ENCODE assay signal across 19 cellular contexts in genomic region chr11:117887431-117888139, GRCh38. TPM values are rescaled to one million over a fixed set of nuclear protein-coding genes. Genes with fewer than 3 reads are reported as not detected.
DNase-seq lines count a peak whose midpoint lies in the region; ATAC-seq and TF ChIP-seq lines count a peak whose summit lies in the region.
"Had no signal": no experiment of that assay in that cellular context is flagged by ENCODE, and none has a peak within 500 bp of the region (broad histone marks: within the 10 kb centered on the region; RNA-seq: fewer than 3 reads in every experiment).

No MANE protein-coding gene starts in this region.

- H3K36me3 Mint-ChIP-seq in activated B cell treated with CpG ODN at 0.5 μM for 24 hours (ENCODE audit: low read depth) = no peaks in the 10 kb centered on the region
- no peaks in the 10 kb centered on the region for H3K36me3 Mint-ChIP-seq in neural progenitor cell
- no peaks in the 10 kb centered on the region for H3K36me3 Mint-ChIP-seq in activated CD4-positive, alpha-beta T cell treated with anti-CD3 and anti-CD28 coated beads, Interleukin-2, amount 10 ng/mL, durations not matched to agents 24 days and 14 days (ENCODE audit: low read depth)

- H3K4me2 ChIP-seq in neural progenitor cell = no peak overlapping the region

- H3K4me1 ChIP-seq in neural progenitor cell = peaks cover 3% of the 10 kb centered on the region

- H3K27ac ChIP-seq in neural progenitor cell = no peak overlapping the region

- H3K4me1 Mint-ChIP-seq in activated B cell treated with CpG ODN at 0.5 μM for 24 hours (peaks cover 6% of the 10 kb centered on the region), neural progenitor cell (peaks cover 25% of the 10 kb centered on the region)
- peaks cover 2% of the 10 kb centered on the region for H3K4me1 Mint-ChIP-seq in activated CD4-positive, alpha-beta T cell treated with anti-CD3 and anti-CD28 coated beads, Interleukin-2, amount 10 ng/mL, durations not matched to agents 24 days and 14 days
- H3K4me1 Mint-ChIP-seq: activated CD4-positive, alpha-beta memory T cell treated with anti-CD3 and anti-CD28 coated beads, Interleukin-2, amount 10 ng/mL, durations not matched to agents 7 days and 5 days had no signal

- ATAC-seq in activated B cell treated with CpG ODN at 0.5 μM for 24 hours (ENCODE audit: low read depth) = peak; percentile 21
- ATAC-seq in GM19023 (IDR thresholded peaks at IDR 0.05; ENCODE audit: unreplicated experiment) = no peak
- ATAC-seq: K562 had no signal

- no peaks in the 10 kb centered on the region for H3K27me3 ChIP-seq in neural progenitor cell
- H3K27me3 ChIP-seq: ovary had no signal

- no peak overlapping the region for H3K9ac ChIP-seq in neural progenitor cell

- H3K27ac Mint-ChIP-seq in activated B cell treated with CpG ODN at 0.5 μM for 24 hours = no peak overlapping the region
- H3K27ac Mint-ChIP-seq in neural progenitor cell = no peak overlapping the region
- no peak overlapping the region for H3K27ac Mint-ChIP-seq in activated CD4-positive, alpha-beta T cell treated with anti-CD3 and anti-CD28 coated beads, Interleukin-2, amount 10 ng/mL, durations not matched to agents 24 days and 14 days
- H3K27ac Mint-ChIP-seq: activated CD4-positive, alpha-beta memory T cell treated with anti-CD3 and anti-CD28 coated beads, Interleukin-2, amount 10 ng/mL, durations not matched to agents 7 days and 5 days had no signal

- H3K79me2 ChIP-seq in neural progenitor cell (ENCODE audit: low read depth) = no peaks in the 10 kb centered on the region

- POLR2A ChIA-PET in activated B cell treated with CpG ODN at 0.5 μM for 24 hours (lab: Charles Lee) = no interaction called here

- CTCF ChIA-PET in activated B cell treated with CpG ODN at 0.5 μM for 24 hours (lab: Charles Lee) = no interaction called here

- peak; percentile 100 for DNase-seq in DMS79 treated with DMSO at 0.1 percent for 48 hours (lab: John Stamatoyannopoulos, UW)
- DNase-seq in NCI-H1417 (lab: John Stamatoyannopoulos, UW) = peak; percentile 51 to 95 (median 80)
- no peak for DNase-seq in activated B cell treated with CpG ODN at 0.5 μM for 24 hours
- no peak for DNase-seq in neural progenitor cell (ENCODE audit: low spot score)
- no peak for DNase-seq in activated CD4-positive, alpha-beta T cell treated with anti-CD3 and anti-CD28 coated beads, Interleukin-2, amount 10 ng/mL, durations not matched to agents 24 days and 14 days
- DNase-seq in AML-193 (lab: John Stamatoyannopoulos, UW) = no peak
- DNase-seq in ecto neural progenitor cell (ENCODE audit: low spot score) = no peak
- DNase-seq: activated CD4-positive, alpha-beta memory T cell treated with anti-CD3 and anti-CD28 coated beads, Interleukin-2, amount 10 ng/mL, durations not matched to agents 7 days and 5 days; effector CD8-positive, alpha-beta T cell; GOT3; left ventricle myocardium inferior; MV-4-11; NCI-H446; Right ventricle myocardium superior; stimulated activated CD4-positive, alpha-beta T cell treated with anti-CD3 and anti-CD28 coated beads, Interleukin-4, amount 100 ng/mL, for 1 hour had no signal

- no peaks in the 10 kb centered on the region for H4K20me1 ChIP-seq in neural progenitor cell (ENCODE audit: low read depth)

- no peaks in the 10 kb centered on the region for H3F3A ChIP-seq in neural progenitor cell (ENCODE audit: low read depth)

- H3K9me3 ChIP-seq in neural progenitor cell (ENCODE audit: low read depth) = no peaks in the 10 kb centered on the region
- H3K9me3 ChIP-seq: ovary had no signal

- no peak overlapping the region for H3K4me3 ChIP-seq in neural progenitor cell
- H3K4me3 ChIP-seq: K562, left ventricle myocardium inferior, ovary had no signal

- TF ChIP-seq CTCF in activated B cell treated with CpG ODN at 0.5 μM for 24 hours (IDR thresholded peaks at IDR 0.05) = no peak
- no peak for TF ChIP-seq CTCF in neural progenitor cell (IDR thresholded peaks at IDR 0.05)

- H2AFZ ChIP-seq in neural progenitor cell (replicated peaks) = no peak overlapping the region

- H3K9me3 Mint-ChIP-seq in activated B cell treated with CpG ODN at 0.5 μM for 24 hours (peaks cover 6% of the 10 kb centered on the region), neural progenitor cell (peaks cover 8% of the 10 kb centered on the region)
- H3K9me3 Mint-ChIP-seq in activated CD4-positive, alpha-beta T cell treated with anti-CD3 and anti-CD28 coated beads, Interleukin-2, amount 10 ng/mL, durations not matched to agents 24 days and 14 days = peaks cover under 1% of the 10 kb centered on the region

- H3K27me3 Mint-ChIP-seq in activated B cell treated with CpG ODN at 0.5 μM for 24 hours (peaks cover 33% of the 10 kb centered on the region), neural progenitor cell (ENCODE audit: insufficient read depth, low read depth) (peaks cover 7% of the 10 kb centered on the region)
- H3K27me3 Mint-ChIP-seq in activated CD4-positive, alpha-beta T cell treated with anti-CD3 and anti-CD28 coated beads, Interleukin-2, amount 10 ng/mL, durations not matched to agents 24 days and 14 days = peaks cover 25% of the 10 kb centered on the region

- intact Hi-C loops in activated B cell treated with CpG ODN at 0.5 μM for 24 hours (cut with micrococcal nuclease) = no loop called here
- intact Hi-C loops in activated CD4-positive, alpha-beta T cell treated with anti-CD3 and anti-CD28 coated beads, Interleukin-2, amount 10 ng/mL, durations not matched to agents 24 days and 14 days (cut with micrococcal nuclease) = no loop called here

- no peaks in the 10 kb centered on the region for H3K36me3 ChIP-seq in neural progenitor cell
- H3K36me3 ChIP-seq: left ventricle myocardium inferior, ovary had no signal

- H3K4me3 Mint-ChIP-seq in activated B cell treated with CpG ODN at 0.5 μM for 24 hours (no peak overlapping the region), neural progenitor cell (peak overlapping the region; percentile 10)
- H3K4me3 Mint-ChIP-seq in activated CD4-positive, alpha-beta T cell treated with anti-CD3 and anti-CD28 coated beads, Interleukin-2, amount 10 ng/mL, durations not matched to agents 24 days and 14 days = no peak overlapping the region
- H3K4me3 Mint-ChIP-seq: activated CD4-positive, alpha-beta memory T cell treated with anti-CD3 and anti-CD28 coated beads, Interleukin-2, amount 10 ng/mL, durations not matched to agents 7 days and 5 days had no signal

RNA-seq across cellular contexts. Expression of gene FXYD6, which starts 11.1 kb away (rescaled TPM):
- total RNA-seq in activated B cell treated with CpG ODN at 0.5 μM for 24 hours (not detected in 2 replicates), neural progenitor cell (ENCODE audit: low replicate concordance) (95.6 and 123 TPM in 2 replicates)
- total RNA-seq in activated CD4-positive, alpha-beta T cell treated with anti-CD3 and anti-CD28 coated beads, Interleukin-2, amount 10 ng/mL, durations not matched to agents 24 days and 14 days = not detected in 2 replicates
- total RNA-seq: activated CD4-positive, alpha-beta memory T cell treated with anti-CD3 and anti-CD28 coated beads, Interleukin-2, amount 10 ng/mL, durations not matched to agents 7 days and 5 days had no signal

RNA-seq across cellular contexts. Expression of gene TMPRSS13, which starts 41.6 kb away (rescaled TPM):
- 3.4 and 3.7 TPM in 2 replicates for total RNA-seq in activated B cell treated with CpG ODN at 0.5 μM for 24 hours
- 0.22 TPM in 1 of 2 replicates, not detected in the other for total RNA-seq in neural progenitor cell (ENCODE audit: low replicate concordance)
- 1.2 and 1.5 TPM in 2 replicates for total RNA-seq in activated CD4-positive, alpha-beta T cell treated with anti-CD3 and anti-CD28 coated beads, Interleukin-2, amount 10 ng/mL, durations not matched to agents 24 days and 14 days
- total RNA-seq: left ventricle myocardium inferior, Right ventricle myocardium superior, skeletal muscle tissue had no signal

Comparison
In these comparisons a context has a peak if more than half of its experiments do, and no peak if none do; other contexts are left out.
1. DNase-seq: peak in DMS79 treated with DMSO at 0.1 percent for 48 hours (single experiment) and NCI-H1417 (3 of 3); none in activated B cell treated with CpG ODN at 0.5 μM for 24 hours (single experiment), neural progenitor cell (single experiment), activated CD4-positive, alpha-beta T cell treated with anti-CD3 and anti-CD28 coated beads, Interleukin-2, amount 10 ng/mL, durations not matched to agents 24 days and 14 days (single experiment), AML-193 (0 of 2) and ecto neural progenitor cell (single experiment).
2. RNA of gene FXYD6, which starts 11.1 kb away (total RNA-seq): 95.6 to 123 TPM in neural progenitor cell; not detected in activated B cell treated with CpG ODN at 0.5 μM for 24 hours and not detected in activated CD4-positive, alpha-beta T cell treated with anti-CD3 and anti-CD28 coated beads, Interleukin-2, amount 10 ng/mL, durations not matched to agents 24 days and 14 days; every median in the first group is over 10 times any median in the second.